In genomic region chr1:14841456-14841855, GRCh38 we compare ENCODE assay signal across 2 cellular contexts.
TF ChIP-seq lines count a peak whose summit lies in the region.

No MANE protein-coding gene starts in this region.

TF ChIP-seq in IMR-90, 13 proteins besides CTCF, POLR2A, EP300 and RAD21 (continued from another document):
- TF ChIP-seq MAZ (IDR thresholded peaks at IDR 0.05; ENCODE audit: borderline replicate concordance, low read depth, low read length) (no peak), FOS (IDR thresholded peaks at IDR 0.05; ENCODE audit: low read depth, low read length) (no peak), USF2 (IDR thresholded peaks at IDR 0.05; ENCODE audit: low read depth, low read length) (no peak), RFX5 (IDR thresholded peaks at IDR 0.05; ENCODE audit: low read depth, low read length) (no peak), BHLHE40 (IDR thresholded peaks at IDR 0.05; ENCODE audit: low read depth, low read length) (no peak), NFE2L2 (IDR thresholded peaks at IDR 0.05; ENCODE audit: low read depth, low read length) (no peak), RCOR1 (IDR thresholded peaks at IDR 0.05; ENCODE audit: insufficient replicate concordance, low read length) (no peak), CEBPB (IDR thresholded peaks at IDR 0.05; ENCODE audit: low read depth, low read length) (no peak), MXI1 (IDR thresholded peaks at IDR 0.05; ENCODE audit: borderline replicate concordance, low read depth, low read length) (no peak), ELK1 (IDR thresholded peaks at IDR 0.05; ENCODE audit: borderline replicate concordance, low read depth, low read length) (no peak), CHD1 (IDR thresholded peaks at IDR 0.05; ENCODE audit: low read depth, low read length) (no peak)

TF ChIP-seq in K562, 482 proteins besides CTCF, POLR2A, EP300 and RAD21 (continued from another document):
- TF ChIP-seq CREM (IDR thresholded peaks at IDR 0.05; ENCODE audit: low read depth), result peak; percentile 70
- TF ChIP-seq USF2 (CRISPR knock-in tag; IDR thresholded peaks at IDR 0.05), result no peak
- TF ChIP-seq ATF1 (CRISPR knock-in tag; IDR thresholded peaks at IDR 0.05), result no peak
- peak; percentile 54 for TF ChIP-seq ATF1 (tag; IDR thresholded peaks at IDR 0.05)
- no peak for TF ChIP-seq MTA3 (IDR thresholded peaks at IDR 0.05; ENCODE audit: borderline replicate concordance)
